In the genomic region with DNA sequence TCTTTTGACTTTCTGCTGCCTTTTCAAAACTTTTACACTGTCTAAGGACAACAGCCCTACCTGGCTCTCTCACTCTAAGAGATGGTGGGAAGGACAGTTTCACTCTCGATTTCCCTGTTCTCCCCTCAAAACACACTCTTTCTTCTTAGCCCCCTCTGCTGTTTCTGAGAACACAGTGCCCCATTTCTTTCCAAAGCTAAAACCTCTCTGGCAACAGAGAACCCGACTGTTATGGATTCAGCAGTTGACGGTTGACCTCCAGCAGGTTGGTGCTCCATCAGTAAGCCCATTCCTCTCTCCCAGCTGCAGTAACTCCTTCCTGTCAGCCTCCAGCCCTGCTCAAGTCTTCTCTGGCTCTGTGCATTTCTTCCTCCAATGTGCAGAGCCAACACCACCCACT, we compare ENCODE assay signal across 1 cellular context.
TF ChIP-seq lines count a peak whose summit lies in the region.

No MANE protein-coding gene starts in this region.

TF ChIP-seq in GM23338, 12 proteins besides CTCF, POLR2A, EP300 and RAD21 (continued from another document):
- TF ChIP-seq, protein P1, sequence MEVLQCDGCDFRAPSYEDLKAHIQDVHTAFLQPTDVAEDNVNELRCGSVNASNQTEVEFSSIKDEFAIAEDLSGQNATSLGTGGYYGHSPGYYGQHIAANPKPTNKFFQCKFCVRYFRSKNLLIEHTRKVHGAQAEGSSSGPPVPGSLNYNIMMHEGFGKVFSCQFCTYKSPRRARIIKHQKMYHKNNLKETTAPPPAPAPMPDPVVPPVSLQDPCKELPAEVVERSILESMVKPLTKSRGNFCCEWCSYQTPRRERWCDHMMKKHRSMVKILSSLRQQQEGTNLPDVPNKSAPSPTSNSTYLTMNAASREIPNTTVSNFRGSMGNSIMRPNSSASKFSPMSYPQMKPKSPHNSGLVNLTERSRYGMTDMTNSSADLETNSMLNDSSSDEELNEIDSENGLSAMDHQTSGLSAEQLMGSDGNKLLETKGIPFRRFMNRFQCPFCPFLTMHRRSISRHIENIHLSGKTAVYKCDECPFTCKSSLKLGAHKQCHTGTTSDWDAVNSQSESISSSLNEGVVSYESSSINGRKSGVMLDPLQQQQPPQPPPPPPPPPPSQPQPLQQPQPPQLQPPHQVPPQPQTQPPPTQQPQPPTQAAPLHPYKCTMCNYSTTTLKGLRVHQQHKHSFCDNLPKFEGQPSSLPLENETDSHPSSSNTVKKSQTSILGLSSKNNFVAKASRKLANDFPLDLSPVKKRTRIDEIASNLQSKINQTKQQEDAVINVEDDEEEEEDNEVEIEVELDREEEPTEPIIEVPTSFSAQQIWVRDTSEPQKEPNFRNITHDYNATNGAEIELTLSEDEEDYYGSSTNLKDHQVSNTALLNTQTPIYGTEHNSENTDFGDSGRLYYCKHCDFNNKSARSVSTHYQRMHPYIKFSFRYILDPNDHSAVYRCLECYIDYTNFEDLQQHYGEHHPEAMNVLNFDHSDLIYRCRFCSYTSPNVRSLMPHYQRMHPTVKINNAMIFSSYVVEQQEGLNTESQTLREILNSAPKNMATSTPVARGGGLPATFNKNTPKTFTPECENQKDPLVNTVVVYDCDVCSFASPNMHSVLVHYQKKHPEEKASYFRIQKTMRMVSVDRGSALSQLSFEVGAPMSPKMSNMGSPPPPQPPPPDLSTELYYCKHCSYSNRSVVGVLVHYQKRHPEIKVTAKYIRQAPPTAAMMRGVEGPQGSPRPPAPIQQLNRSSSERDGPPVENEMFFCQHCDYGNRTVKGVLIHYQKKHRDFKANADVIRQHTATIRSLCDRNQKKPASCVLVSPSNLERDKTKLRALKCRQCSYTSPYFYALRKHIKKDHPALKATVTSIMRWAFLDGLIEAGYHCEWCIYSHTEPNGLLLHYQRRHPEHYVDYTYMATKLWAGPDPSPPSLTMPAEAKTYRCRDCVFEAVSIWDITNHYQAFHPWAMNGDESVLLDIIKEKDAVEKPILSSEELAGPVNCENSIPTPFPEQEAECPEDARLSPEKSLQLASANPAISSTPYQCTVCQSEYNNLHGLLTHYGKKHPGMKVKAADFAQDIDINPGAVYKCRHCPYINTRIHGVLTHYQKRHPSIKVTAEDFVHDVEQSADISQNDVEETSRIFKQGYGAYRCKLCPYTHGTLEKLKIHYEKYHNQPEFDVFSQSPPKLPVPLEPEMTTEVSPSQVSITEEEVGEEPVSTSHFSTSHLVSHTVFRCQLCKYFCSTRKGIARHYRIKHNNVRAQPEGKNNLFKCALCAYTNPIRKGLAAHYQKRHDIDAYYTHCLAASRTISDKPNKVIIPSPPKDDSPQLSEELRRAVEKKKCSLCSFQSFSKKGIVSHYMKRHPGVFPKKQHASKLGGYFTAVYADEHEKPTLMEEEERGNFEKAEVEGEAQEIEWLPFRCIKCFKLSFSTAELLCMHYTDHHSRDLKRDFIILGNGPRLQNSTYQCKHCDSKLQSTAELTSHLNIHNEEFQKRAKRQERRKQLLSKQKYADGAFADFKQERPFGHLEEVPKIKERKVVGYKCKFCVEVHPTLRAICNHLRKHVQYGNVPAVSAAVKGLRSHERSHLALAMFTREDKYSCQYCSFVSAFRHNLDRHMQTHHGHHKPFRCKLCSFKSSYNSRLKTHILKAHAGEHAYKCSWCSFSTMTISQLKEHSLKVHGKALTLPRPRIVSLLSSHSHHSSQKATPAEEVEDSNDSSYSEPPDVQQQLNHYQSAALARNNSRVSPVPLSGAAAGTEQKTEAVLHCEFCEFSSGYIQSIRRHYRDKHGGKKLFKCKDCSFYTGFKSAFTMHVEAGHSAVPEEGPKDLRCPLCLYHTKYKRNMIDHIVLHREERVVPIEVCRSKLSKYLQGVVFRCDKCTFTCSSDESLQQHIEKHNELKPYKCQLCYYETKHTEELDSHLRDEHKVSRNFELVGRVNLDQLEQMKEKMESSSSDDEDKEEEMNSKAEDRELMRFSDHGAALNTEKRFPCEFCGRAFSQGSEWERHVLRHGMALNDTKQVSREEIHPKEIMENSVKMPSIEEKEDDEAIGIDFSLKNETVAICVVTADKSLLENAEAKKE (CRISPR knock-in tag; IDR thresholded peaks at IDR 0.05): no peak
- TF ChIP-seq POLR2AphosphoS5 (IDR thresholded peaks at IDR 0.05; ENCODE audit: low read depth): no peak
- TF ChIP-seq, protein P2, sequence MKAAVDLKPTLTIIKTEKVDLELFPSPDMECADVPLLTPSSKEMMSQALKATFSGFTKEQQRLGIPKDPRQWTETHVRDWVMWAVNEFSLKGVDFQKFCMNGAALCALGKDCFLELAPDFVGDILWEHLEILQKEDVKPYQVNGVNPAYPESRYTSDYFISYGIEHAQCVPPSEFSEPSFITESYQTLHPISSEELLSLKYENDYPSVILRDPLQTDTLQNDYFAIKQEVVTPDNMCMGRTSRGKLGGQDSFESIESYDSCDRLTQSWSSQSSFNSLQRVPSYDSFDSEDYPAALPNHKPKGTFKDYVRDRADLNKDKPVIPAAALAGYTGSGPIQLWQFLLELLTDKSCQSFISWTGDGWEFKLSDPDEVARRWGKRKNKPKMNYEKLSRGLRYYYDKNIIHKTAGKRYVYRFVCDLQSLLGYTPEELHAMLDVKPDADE (IDR thresholded peaks at IDR 0.05): no peak
